Comparison of ENCODE assay signal across 23 cellular contexts in genomic region chr17:12712415-12712814, GRCh38. TPM values are rescaled to one million over a fixed set of nuclear protein-coding genes. Genes with fewer than 3 reads are reported as not detected.
"Had no signal": no experiment of that assay in that cellular context is flagged by ENCODE, and none has a peak within 500 bp of the region (broad histone marks: within the 10 kb centered on the region; RNA-seq: fewer than 3 reads in every experiment).

No MANE protein-coding gene starts in this region.

- H3K4me3 ChIP-seq: Peyer's patch had no signal

- ATAC-seq: activated CD4-positive, alpha-beta T cell treated with anti-CD3 and anti-CD28 coated beads for 36 hours; activated CD8-positive, alpha-beta T cell treated with anti-CD3 and anti-CD28 coated beads for 36 hours; activated T-cell treated with anti-CD3 and anti-CD28 coated beads, Interleukin-2, amount 50 U/mL, for 72 hours; T-helper 17 cell had no signal

- H3K4me1 Mint-ChIP-seq: activated CD4-positive, alpha-beta T cell treated with anti-CD3 and anti-CD28 coated beads for 36 hours; activated naive CD4-positive, alpha-beta T cell treated with anti-CD3 and anti-CD28 coated beads, Interleukin-2, amount 10 ng/mL, durations not matched to agents 7 days and 5 days; activated naive CD8-positive, alpha-beta T cell treated with anti-CD3 and anti-CD28 coated beads for 36 hours; IgD-negative memory B cell; T-helper 17 cell had no signal

- H3K36me3 ChIP-seq: Peyer's patch had no signal

- H3K9me3 Mint-ChIP-seq: activated CD8-positive, alpha-beta T cell treated with anti-CD3 and anti-CD28 coated beads for 36 hours; activated naive CD8-positive, alpha-beta T cell treated with anti-CD3 and anti-CD28 coated beads for 36 hours; IgD-negative memory B cell had no signal

- H3K27ac Mint-ChIP-seq: activated CD4-positive, alpha-beta T cell treated with anti-CD3 and anti-CD28 coated beads for 36 hours; activated CD8-positive, alpha-beta T cell treated with anti-CD3 and anti-CD28 coated beads for 36 hours; activated naive CD4-positive, alpha-beta T cell treated with anti-CD3 and anti-CD28 coated beads, Interleukin-2, amount 10 ng/mL, durations not matched to agents 7 days and 5 days; activated naive CD8-positive, alpha-beta T cell treated with anti-CD3 and anti-CD28 coated beads for 36 hours; activated T-cell treated with anti-CD3 and anti-CD28 coated beads, Interleukin-2, amount 50 U/mL, for 72 hours; activated T-helper 2 cell treated with anti-CD3 and anti-CD28 coated beads, Interferon-gamma antibody, Interleukin-2, Interleukin-4, amounts not matched to agents 10 μg/mL and 5 μg/mL and 100 μg/mL, durations not matched to agents 14 hours and 24 hours and 36 hours; T-helper 17 cell had no signal

- H3K27me3 Mint-ChIP-seq: activated CD4-positive, alpha-beta T cell treated with anti-CD3 and anti-CD28 coated beads for 36 hours; activated naive CD4-positive, alpha-beta T cell treated with anti-CD3 and anti-CD28 coated beads, Interleukin-2, amount 10 ng/mL, durations not matched to agents 7 days and 5 days; T-helper 17 cell had no signal

- H3K27ac ChIP-seq: Peyer's patch had no signal

- DNase-seq: activated CD4-positive, alpha-beta T cell treated with anti-CD3 and anti-CD28 coated beads for 36 hours; activated CD8-positive, alpha-beta memory T cell treated with anti-CD3 and anti-CD28 coated beads, Interleukin-2, amount 50 U/mL, for 4 hours; activated CD8-positive, alpha-beta T cell treated with anti-CD3 and anti-CD28 coated beads for 36 hours; activated gamma-delta T cell treated with Interleukin-2 at 50 U/mL for 16 hours; activated naive CD4-positive, alpha-beta T cell treated with anti-CD3 and anti-CD28 coated beads, Interleukin-2, amount 10 ng/mL, durations not matched to agents 7 days and 5 days; activated naive CD8-positive, alpha-beta T cell treated with anti-CD3 and anti-CD28 coated beads for 36 hours; activated T-cell treated with anti-CD3 and anti-CD28 coated beads, Interleukin-2, amount 50 U/mL, for 72 hours; KG1; NCI-H1092 treated with DMSO at 0.1 percent for 48 hours; NCI-H1417 treated with DMSO at 0.1 percent for 48 hours; NCI-H1694; NCI-H2029; NCI-H345; NCI-H510A treated with DMSO at 0.1 percent for 48 hours; NCI-H69; Peyer's patch; SIG-M5; T-helper 17 cell; T-helper 9 cell had no signal

- H3K4me1 ChIP-seq: Peyer's patch had no signal

- H3K9me3 ChIP-seq: Peyer's patch had no signal

- H3K27me3 ChIP-seq: Peyer's patch had no signal

- H3K36me3 Mint-ChIP-seq: activated naive CD4-positive, alpha-beta T cell treated with anti-CD3 and anti-CD28 coated beads, Interleukin-2, amount 10 ng/mL, durations not matched to agents 7 days and 5 days; activated naive CD8-positive, alpha-beta T cell treated with anti-CD3 and anti-CD28 coated beads for 36 hours had no signal

- H3K4me3 Mint-ChIP-seq: activated CD4-positive, alpha-beta T cell treated with anti-CD3 and anti-CD28 coated beads for 36 hours; activated CD8-positive, alpha-beta T cell treated with anti-CD3 and anti-CD28 coated beads for 36 hours; activated naive CD4-positive, alpha-beta T cell treated with anti-CD3 and anti-CD28 coated beads, Interleukin-2, amount 10 ng/mL, durations not matched to agents 7 days and 5 days; activated naive CD8-positive, alpha-beta T cell treated with anti-CD3 and anti-CD28 coated beads for 36 hours; activated T-cell treated with anti-CD3 and anti-CD28 coated beads, Interleukin-2, amount 50 U/mL, for 72 hours; T-helper 17 cell had no signal

RNA-seq across cellular contexts. Expression of gene MYOCD, which starts 46.7 kb away (rescaled TPM):
- total RNA-seq: activated CD4-positive, alpha-beta T cell treated with anti-CD3 and anti-CD28 coated beads for 36 hours; activated CD8-positive, alpha-beta T cell treated with anti-CD3 and anti-CD28 coated beads for 36 hours; activated naive CD8-positive, alpha-beta T cell treated with anti-CD3 and anti-CD28 coated beads for 36 hours; activated T-cell treated with anti-CD3 and anti-CD28 coated beads, Interleukin-2, amount 50 U/mL, for 72 hours; activated T-helper 2 cell treated with anti-CD3 and anti-CD28 coated beads, Interferon-gamma antibody, Interleukin-2, Interleukin-4, amounts not matched to agents 10 μg/mL and 5 μg/mL and 100 μg/mL, durations not matched to agents 14 hours and 24 hours and 36 hours; LHCN-M2; MCF 10A; T-helper 17 cell had no signal
- polyA plus RNA-seq: IgD-negative memory B cell had no signal
